ENCODE assay signal across 21 cellular contexts in the genomic region with DNA sequence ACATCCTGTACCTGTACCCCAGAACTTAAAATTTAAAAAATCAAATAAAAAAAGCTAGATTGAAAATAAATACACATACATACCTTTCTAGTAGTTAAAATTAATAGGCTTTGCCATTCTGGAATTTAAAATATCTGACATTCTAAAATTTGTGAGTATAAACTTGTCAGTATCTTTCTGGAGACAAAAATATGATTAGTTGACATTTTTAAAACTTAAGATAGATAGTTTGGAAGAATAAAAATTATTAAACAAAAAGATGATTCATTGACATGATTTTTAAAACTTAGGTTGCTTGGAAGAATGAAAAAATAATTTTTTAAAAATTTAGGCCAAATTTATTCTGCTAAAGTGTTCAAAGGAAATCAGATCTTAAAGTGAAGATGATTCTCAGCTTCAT. TPM values are rescaled to one million over a fixed set of nuclear protein-coding genes. Genes with fewer than 3 reads are reported as not detected.
DNase-seq lines count a peak whose midpoint lies in the region; ATAC-seq, FAIRE-seq and TF ChIP-seq lines count a peak whose summit lies in the region.
"Had no signal": no experiment of that assay in that cellular context is flagged by ENCODE, and none has a peak within 500 bp of the region (broad histone marks: within the 10 kb centered on the region; RNA-seq: fewer than 3 reads in every experiment).

No MANE protein-coding gene starts in this region.

- no peak overlapping the region for H3K9ac ChIP-seq in IMR-90 (ENCODE audit: low read depth, low read length)
- H3K9ac ChIP-seq: BLaER1 had no signal

- no peak overlapping the region for H3K56ac ChIP-seq in IMR-90 (ENCODE audit: extremely low read depth, insufficient read depth, low read length)

- H3K4me1 ChIP-seq in IMR-90 (ENCODE audit: control insufficient read depth, insufficient read depth, low read length) = no peaks in the 10 kb centered on the region
- H3K4me1 ChIP-seq: BLaER1, Caco-2, HAP-1 had no signal

- FAIRE-seq in A204.1 (lab: Jason Lieb, UNC) (peak; percentile 41), colon (lab: Jason Lieb, UNC) (peak; percentile 38)
- FAIRE-seq: G401.6, GM12892, H54 had no signal

- BruUV-seq in IMR-90 (replicated peaks; lab: Mats Ljungman, UMichigan) = no TSS peak

- no peaks in the 10 kb centered on the region for H4K20me1 ChIP-seq in IMR-90 (ENCODE audit: insufficient read depth, low read length)
- H4K20me1 ChIP-seq: BLaER1 had no signal

- H3K9me1 ChIP-seq in IMR-90 (ENCODE audit: insufficient read depth, low read length) = no peaks in the 10 kb centered on the region

- TF ChIP-seq RAD21 in IMR-90 (IDR thresholded peaks at IDR 0.05; ENCODE audit: low read length) = no peak

- ATAC-seq in IMR-90 (ENCODE audit: low read depth) = no peak
- ATAC-seq: CD8-positive, alpha-beta T cell had no signal

- DNase-seq in IMR-90 (no peak), NCI-H1092 treated with DMSO at 0.1 percent for 48 hours (lab: John Stamatoyannopoulos, UW) (no peak)
- no peak for DNase-seq in activated naive CD4-positive, alpha-beta T cell treated with anti-CD3 and anti-CD28 coated beads, Interleukin-2, amount 10 ng/mL, durations not matched to agents 7 days and 5 days
- no peak for DNase-seq in stimulated activated CD8-positive, alpha-beta memory T cell treated with anti-CD3 and anti-CD28 coated beads, Interleukin-4, amount 100 ng/mL, for 48 hours
- DNase-seq: 8988T; Caco-2; CD4-positive, CD25-positive, alpha-beta regulatory T cell; CD8-positive, alpha-beta T cell; DMS153; DND-41; GOT3; HFFc6 had no signal

- no peaks in the 10 kb centered on the region for H3K79me1 ChIP-seq in IMR-90 (ENCODE audit: low read depth in 1 of 2, low read length in 2 of 2)

- H3K4me3 Mint-ChIP-seq in activated naive CD4-positive, alpha-beta T cell treated with anti-CD3 and anti-CD28 coated beads, Interleukin-2, amount 10 ng/mL, durations not matched to agents 7 days and 5 days = no peak overlapping the region
- H3K4me3 Mint-ChIP-seq: B cell; CD4-positive, CD25-positive, alpha-beta regulatory T cell; CD8-positive, alpha-beta T cell; HFFc6 had no signal

- no peak for TF ChIP-seq CTCF in IMR-90 (conservative IDR thresholded peaks at IDR 0.05; ENCODE audit: low read depth, low read length)

- H4K5ac ChIP-seq in IMR-90 (ENCODE audit: low read depth, low read length) = no peak overlapping the region

- no peak overlapping the region for H3K4ac ChIP-seq in IMR-90 (ENCODE audit: low read depth, low read length)

- H3K27me3 Mint-ChIP-seq in activated naive CD4-positive, alpha-beta T cell treated with anti-CD3 and anti-CD28 coated beads, Interleukin-2, amount 10 ng/mL, durations not matched to agents 7 days and 5 days = no peaks in the 10 kb centered on the region
- H3K27me3 Mint-ChIP-seq: B cell; CD4-positive, CD25-positive, alpha-beta regulatory T cell had no signal

- no peak overlapping the region for H3K14ac ChIP-seq in IMR-90 (replicated peaks; ENCODE audit: low read depth, low read length)

- H2BK5ac ChIP-seq in IMR-90 (ENCODE audit: low read depth, low read length, poor library complexity, severe bottlenecking) = no peak overlapping the region

- no peak for TF ChIP-seq POLR2A in IMR-90 (IDR thresholded peaks at IDR 0.05; ENCODE audit: low read depth, low read length)

- H3K36me3 Mint-ChIP-seq in activated naive CD4-positive, alpha-beta T cell treated with anti-CD3 and anti-CD28 coated beads, Interleukin-2, amount 10 ng/mL, durations not matched to agents 7 days and 5 days = no peaks in the 10 kb centered on the region
- H3K36me3 Mint-ChIP-seq: CD4-positive, CD25-positive, alpha-beta regulatory T cell; CD8-positive, alpha-beta T cell had no signal

- H3K9me3 Mint-ChIP-seq in activated naive CD4-positive, alpha-beta T cell treated with anti-CD3 and anti-CD28 coated beads, Interleukin-2, amount 10 ng/mL, durations not matched to agents 7 days and 5 days = no peaks in the 10 kb centered on the region
- H3K9me3 Mint-ChIP-seq: CD4-positive, CD25-positive, alpha-beta regulatory T cell; CD8-positive, alpha-beta T cell had no signal

- no peak overlapping the region for H3K18ac ChIP-seq in IMR-90 (ENCODE audit: low read depth, low read length)

- no peaks in the 10 kb centered on the region for H3K4me1 Mint-ChIP-seq in activated naive CD4-positive, alpha-beta T cell treated with anti-CD3 and anti-CD28 coated beads, Interleukin-2, amount 10 ng/mL, durations not matched to agents 7 days and 5 days
- H3K4me1 Mint-ChIP-seq: B cell; CD4-positive, CD25-positive, alpha-beta regulatory T cell had no signal

- no peak overlapping the region for H2AFZ ChIP-seq in IMR-90 (replicated peaks; ENCODE audit: low read length, poor library complexity)

- H3K9me3 ChIP-seq in IMR-90 (ENCODE audit: control insufficient read depth, insufficient read depth, low read length) = no peaks in the 10 kb centered on the region
- H3K9me3 ChIP-seq: BLaER1, Caco-2, HAP-1 had no signal

- no peaks in the 10 kb centered on the region for H3K36me3 ChIP-seq in IMR-90 (ENCODE audit: control insufficient read depth, insufficient read depth, low read length)
- H3K36me3 ChIP-seq: BLaER1, HAP-1 had no signal

- no peaks in the 10 kb centered on the region for H3K27me3 ChIP-seq in IMR-90 (ENCODE audit: control insufficient read depth, insufficient read depth, low read length)
- H3K27me3 ChIP-seq: BLaER1 had no signal

- CTCF ChIA-PET in IMR-90 (lab: Yijun Ruan, JAX) = no interaction called here
- CTCF ChIA-PET in activated naive CD4-positive, alpha-beta T cell treated with anti-CD3 and anti-CD28 coated beads, Interleukin-2, amount 10 ng/mL, durations not matched to agents 7 days and 5 days (lab: Charles Lee) = no interaction called here

- no peak overlapping the region for H2AK5ac ChIP-seq in IMR-90 (ENCODE audit: low read depth, low read length)

- H3K27ac Mint-ChIP-seq in activated naive CD4-positive, alpha-beta T cell treated with anti-CD3 and anti-CD28 coated beads, Interleukin-2, amount 10 ng/mL, durations not matched to agents 7 days and 5 days = no peak overlapping the region
- H3K27ac Mint-ChIP-seq: B cell; CD4-positive, CD25-positive, alpha-beta regulatory T cell; CD8-positive, alpha-beta T cell; HFFc6 had no signal

- H2BK15ac ChIP-seq in IMR-90 (ENCODE audit: low read depth, low read length) = no peak overlapping the region

- H3K23ac ChIP-seq in IMR-90 (ENCODE audit: low read depth, low read length) = no peak overlapping the region

- H2BK120ac ChIP-seq in IMR-90 (ENCODE audit: low read depth, low read length) = no peak overlapping the region

- H4K8ac ChIP-seq in IMR-90 (ENCODE audit: low read depth in 2 of 2, low read length in 2 of 2) = no peak overlapping the region

- H2BK20ac ChIP-seq in IMR-90 (ENCODE audit: low read depth, low read length) = no peak overlapping the region

- no peak overlapping the region for H2AK9ac ChIP-seq in IMR-90 (replicated peaks; ENCODE audit: low read depth, low read length, poor library complexity)

- no peak overlapping the region for H3K27ac ChIP-seq in IMR-90 (ENCODE audit: insufficient read depth, low read length)
- H3K27ac ChIP-seq: BLaER1, C4-2B had no signal

- dilution Hi-C loops in IMR-90 (cut with HindIII; ENCODE audit: low sequenced_read_pairs, unreplicated experiment) = no loop called here

- no peak overlapping the region for H3K4me3 ChIP-seq in IMR-90 (ENCODE audit: insufficient read depth, low read depth, low read length)
- H3K4me3 ChIP-seq: BLaER1, HAP-1 had no signal

- H3K4me2 ChIP-seq in IMR-90 (ENCODE audit: low read depth, low read length) = no peak overlapping the region
- H3K4me2 ChIP-seq: BLaER1 had no signal

- intact Hi-C loops in IMR-90 (cut with micrococcal nuclease) = no loop called here

- POLR2A ChIA-PET in IMR-90 (lab: Charles Lee; ENCODE audit: unreplicated experiment) = no interaction called here

- no peak overlapping the region for H4K91ac ChIP-seq in IMR-90 (ENCODE audit: insufficient read depth, low read depth, low read length)

- in situ Hi-C loops in IMR-90 (cut with MboI; ENCODE audit: low sequenced_read_pairs) = no loop called here

TF ChIP-seq in IMR-90, 13 proteins besides CTCF, POLR2A, EP300 and RAD21:
- TF ChIP-seq CEBPB (IDR thresholded peaks at IDR 0.05; ENCODE audit: low read depth, low read length) (no peak), RFX5 (IDR thresholded peaks at IDR 0.05; ENCODE audit: low read depth, low read length) (no peak), MXI1 (IDR thresholded peaks at IDR 0.05; ENCODE audit: borderline replicate concordance, low read depth, low read length) (no peak), MAFK (IDR thresholded peaks at IDR 0.05; ENCODE audit: low read depth, low read length) (peak; percentile 50), FOS (IDR thresholded peaks at IDR 0.05; ENCODE audit: low read depth, low read length) (no peak)

RNA-seq across cellular contexts. Expression of gene ISOC1, which starts 43.1 kb away (rescaled TPM):
- 10.8 and 18.9 TPM in 2 replicates for total RNA-seq in IMR-90 (2012; rRNA removed)
- polyA plus RNA-seq in IMR-90 (2012; rRNA removed) = 10.2 and 11.6 TPM in 2 replicates
- polyA plus RNA-seq in IMR-90 (2012; cell fraction: cytosol; rRNA removed) = 6.2 and 6.6 TPM in 2 replicates
- 2.2 and 3.7 TPM in 2 replicates for polyA plus RNA-seq in IMR-90 (2012; cell fraction: nucleus; rRNA removed; ENCODE audit: low replicate concordance)
